Comparison of ENCODE assay signal across 25 cellular contexts in the genomic region with DNA sequence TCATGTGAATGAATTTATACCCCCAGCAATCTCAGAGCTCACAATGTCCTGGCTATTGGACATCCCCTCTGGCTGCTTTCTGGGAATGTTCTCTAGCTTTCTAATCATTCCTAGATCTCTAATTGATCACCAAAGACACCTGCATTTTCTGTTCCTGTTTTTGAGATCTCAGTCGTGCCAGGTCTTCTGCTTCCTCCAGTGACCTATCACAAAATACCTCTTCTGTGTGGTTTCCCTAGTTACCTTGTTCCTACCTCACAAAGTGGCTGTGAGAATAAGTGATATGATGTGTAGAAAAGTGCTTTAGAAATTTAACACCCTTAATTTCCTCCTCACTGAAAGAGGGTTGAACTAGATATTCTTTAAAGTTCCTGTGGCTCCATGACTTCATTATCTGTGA.
"Had no signal": no experiment of that assay in that cellular context is flagged by ENCODE, and none has a peak within 500 bp of the region (broad histone marks: within the 10 kb centered on the region; RNA-seq: fewer than 3 reads in every experiment).

No MANE protein-coding gene starts in this region.

- H3K4me1 ChIP-seq: adrenal gland, body of pancreas, colonic mucosa, right lobe of liver, testis had no signal

- H3K4me3 ChIP-seq: adrenal gland, body of pancreas, colonic mucosa, dorsolateral prefrontal cortex, right lobe of liver, skin epidermis, testis, transverse colon had no signal

- DNase-seq: activated CD4-positive, alpha-beta T cell treated with anti-CD3 and anti-CD28 coated beads for 48 hours; activated CD4-positive, alpha-beta T cell treated with anti-CD3 and anti-CD28 coated beads, Interleukin-2, amount 50 U/mL, for 48 hours; activated CD8-positive, alpha-beta memory T cell treated with anti-CD3 and anti-CD28 coated beads for 24 hours; activated effector memory CD4-positive, alpha-beta T cell treated with anti-CD3 and anti-CD28 coated beads, Interleukin-2, amount 50 U/mL, for 16 hours; activated naive CD4-positive, alpha-beta T cell treated with anti-CD3 and anti-CD28 coated beads for 36 hours; activated naive CD8-positive, alpha-beta T cell treated with anti-CD3 and anti-CD28 coated beads for 36 hours; adrenal gland; aorta; body of pancreas; colonic mucosa; dorsolateral prefrontal cortex; effector memory CD4-positive, alpha-beta T cell; islet precursor cell; left ventricle myocardium superior; right lobe of liver; stimulated activated CD4-positive, alpha-beta T cell treated with anti-CD3 and anti-CD28 coated beads, Interleukin-12 subunit alpha, Interleukin-12 subunit beta, amount 100 ng/mL, for 4 hours; stimulated activated CD4-positive, alpha-beta T cell treated with anti-CD3 and anti-CD28 coated beads, Interleukin-4, amount 100 ng/mL, for 1 hour; stimulated activated naive CD8-positive, alpha-beta T cell treated with anti-CD3 and anti-CD28 coated beads, Interleukin-15, Interleukin-2, amounts not matched to agents 100 U/mL and 50 U/mL, for 24 hours; testis; transverse colon had no signal

- H3K27me3 ChIP-seq: adrenal gland, body of pancreas, colonic mucosa, dorsolateral prefrontal cortex, neutrophil, right lobe of liver, testis, transverse colon had no signal

- H3K9me3 ChIP-seq: adrenal gland, body of pancreas, colonic mucosa, neutrophil, right lobe of liver, testis, transverse colon had no signal

- ATAC-seq: body of pancreas; left ventricle myocardium superior; right lobe of liver; stimulated activated naive CD8-positive, alpha-beta T cell treated with anti-CD3 and anti-CD28 coated beads, Interleukin-15, Interleukin-2, amounts not matched to agents 100 U/mL and 50 U/mL, for 24 hours had no signal

- FAIRE-seq: frontal cortex, TTC549 had no signal

- H3K27ac ChIP-seq: adrenal gland, body of pancreas, colonic mucosa, dorsolateral prefrontal cortex, neutrophil, right lobe of liver, skin epidermis, testis, transverse colon, VCaP had no signal

- H3K36me3 ChIP-seq: adrenal gland, colonic mucosa, neutrophil, right lobe of liver, transverse colon had no signal
